In the genomic region with DNA sequence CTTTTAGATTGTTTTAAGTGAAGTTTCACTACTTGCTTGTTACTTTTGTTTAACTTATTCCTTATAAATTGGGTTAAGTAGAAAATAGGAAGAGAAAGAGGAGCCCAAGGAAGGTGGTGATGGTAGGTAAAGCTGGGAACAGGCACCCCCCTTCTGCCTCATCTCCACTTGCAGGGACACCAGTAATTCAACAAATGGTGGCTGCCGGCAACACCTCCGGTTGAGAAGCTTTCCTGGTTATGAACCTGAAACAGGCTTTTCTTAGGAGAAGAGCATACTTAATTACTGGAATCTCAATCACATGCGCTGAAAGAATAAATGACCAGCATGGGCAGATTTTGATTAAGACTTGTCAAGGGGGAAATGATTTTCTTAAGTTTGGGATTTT, we compare ENCODE assay signal across 11 cellular contexts.
DNase-seq lines count a peak whose midpoint lies in the region; ATAC-seq and TF ChIP-seq lines count a peak whose summit lies in the region.
"Had no signal": no experiment of that assay in that cellular context is flagged by ENCODE, and none has a peak within 500 bp of the region (broad histone marks: within the 10 kb centered on the region; RNA-seq: fewer than 3 reads in every experiment).

No MANE protein-coding gene starts in this region.

- H3K9me3 ChIP-seq in H9 (ENCODE audit: control insufficient read depth, low read depth, low read length) (no peaks in the 10 kb centered on the region), Panc1 (ENCODE audit: control insufficient read depth, insufficient read depth, low read depth, low read length) (no peaks in the 10 kb centered on the region), ectodermal cell (ENCODE audit: control insufficient read depth, low read length) (no peaks in the 10 kb centered on the region), trophoblast cell (ENCODE audit: insufficient read depth, low read depth, low read length) (no peaks in the 10 kb centered on the region)
- H3K9me3 ChIP-seq: gastrocnemius medialis had no signal

- no peaks in the 10 kb centered on the region for H4K20me1 ChIP-seq in H9 (ENCODE audit: control insufficient read depth, insufficient read depth, insufficient read length)

- peaks cover 61% of the 10 kb centered on the region in 2 experiments for H3K4me1 Mint-ChIP-seq in H9

- H3K79me1 ChIP-seq in H9 (ENCODE audit: insufficient read depth, low read depth, low read length, poor library complexity, severe bottlenecking), result no peaks in the 10 kb centered on the region
- peaks cover 18% of the 10 kb centered on the region for H3K79me1 ChIP-seq in trophoblast cell (ENCODE audit: low read length)

- H3K23ac ChIP-seq in H9 (ENCODE audit: insufficient read length, low read depth, low read length), result no peak overlapping the region
- no peak overlapping the region for H3K23ac ChIP-seq in trophoblast cell (ENCODE audit: low read length)

- TSS peak; percentile 98 for BruUV-seq in Panc1 (replicated peaks; lab: Mats Ljungman, UMichigan)

- CTCF ChIA-PET in Panc1 (lab: Charles Lee), result interaction anchor here (0.6 kb wide), 2 partner anchors 149 to 193 kb away, joined by 3 read pairs; no protein-coding TSS in a partner anchor

- H2BK12ac ChIP-seq in H9 (ENCODE audit: insufficient read length, low read depth, low read length), result peak overlapping the region; percentile 28
- peak overlapping the region; percentile 92 for H2BK12ac ChIP-seq in trophoblast cell (ENCODE audit: low read length)

- peak overlapping the region; percentile 89 for H3T11ph ChIP-seq in H9 (ENCODE audit: low read length)

- H3K14ac ChIP-seq in H9 (ENCODE audit: insufficient read depth, low read length), result no peak overlapping the region; the same call in 1 of the 2 replicates
- H3K14ac ChIP-seq in trophoblast cell (ENCODE audit: low read length), result peak overlapping the region; percentile 67

- peaks cover 20% of the 10 kb centered on the region for H3K4me1 ChIP-seq in H9 (ENCODE audit: insufficient read depth, low read length)
- peaks cover 82% of the 10 kb centered on the region for H3K4me1 ChIP-seq in Panc1 (ENCODE audit: control insufficient read depth, insufficient read depth, low read length)
- peaks cover 30% of the 10 kb centered on the region for H3K4me1 ChIP-seq in ectodermal cell (ENCODE audit: control insufficient read depth, insufficient read depth, low read length)
- H3K4me1 ChIP-seq in trophoblast cell (ENCODE audit: control insufficient read depth in 1 of 2, insufficient read depth in 2 of 2, low read length in 2 of 2), result peaks cover 12 to 16% of the 10 kb centered on the region in 2 experiments

- H4K91ac ChIP-seq in H9 (ENCODE audit: insufficient read length, low read depth, low read length), result no peak overlapping the region
- H4K91ac ChIP-seq in trophoblast cell (ENCODE audit: low read depth, low read length), result peak overlapping the region; percentile 71

- H2BK5ac ChIP-seq in H9 (ENCODE audit: insufficient read length, low read length) (no peak overlapping the region), trophoblast cell (ENCODE audit: low read depth, low read length, poor library complexity) (peak overlapping the region; percentile 28)

- H3K9me3 Mint-ChIP-seq in H9, result no peaks in the 10 kb centered on the region

- POLR2A ChIA-PET in Panc1 (lab: Charles Lee), result interaction anchor here (1.1 to 1.5 kb wide), 3 partner anchors 12 to 44 kb away, joined by 4 to 5 read pairs (median 4); no protein-coding TSS in a partner anchor

- H2BK15ac ChIP-seq in H9 (ENCODE audit: low read depth, low read length), result no peak overlapping the region

- no peaks in the 10 kb centered on the region for H3K23me2 ChIP-seq in H9 (ENCODE audit: insufficient read length, low read depth, low read length, poor library complexity, severe bottlenecking)

- H3K27me3 ChIP-seq in H9 (ENCODE audit: insufficient read depth, low read length) (no peaks in the 10 kb centered on the region), Panc1 (ENCODE audit: control insufficient read depth, insufficient read depth, low read length) (no peaks in the 10 kb centered on the region), ectodermal cell (ENCODE audit: control insufficient read depth, insufficient read depth, low read length, poor library complexity, severe bottlenecking) (no peaks in the 10 kb centered on the region), trophoblast cell (ENCODE audit: insufficient read depth, low read length) (no peaks in the 10 kb centered on the region)
- H3K27me3 ChIP-seq: gastrocnemius medialis had no signal

- in situ Hi-C loops in Panc1 (cut with HindIII; ENCODE audit: low pct_unique_long_range_greater_than_20kb, low sequenced_read_pairs), result no loop called here

- H4K5ac ChIP-seq in H9 (ENCODE audit: insufficient read length, low read depth, low read length), result no peak overlapping the region

- H3K36me3 ChIP-seq in Panc1 (ENCODE audit: control insufficient read depth, insufficient read depth, low read length), result no peaks in the 10 kb centered on the region
- no peaks in the 10 kb centered on the region for H3K36me3 ChIP-seq in ectodermal cell (ENCODE audit: control insufficient read depth, insufficient read depth, low read length)
- H3K36me3 ChIP-seq in trophoblast cell (ENCODE audit: control insufficient read depth in 1 of 2, insufficient read depth in 2 of 2, low read length in 2 of 2), result no peaks in the 10 kb centered on the region
- H3K36me3 ChIP-seq: gastrocnemius medialis had no signal

- peak overlapping the region in 1 of 2 experiments; percentile 62; a peak in 2 of 5 replicates for H3K4me3 Mint-ChIP-seq in H9

- H3K18ac ChIP-seq in H9 (ENCODE audit: insufficient read length, low read depth, low read length) (no peak overlapping the region), trophoblast cell (ENCODE audit: low read length) (no peak overlapping the region)

- H2BK120ac ChIP-seq in H9 (ENCODE audit: low read depth, low read length, poor library complexity, severe bottlenecking) (no peak overlapping the region), trophoblast cell (ENCODE audit: insufficient read depth, low read length, poor library complexity) (peak overlapping the region; percentile 90)

- peak overlapping the region; percentile 34 for H2AFZ ChIP-seq in H9 (ENCODE audit: low read length)
- H2AFZ ChIP-seq in trophoblast cell (ENCODE audit: insufficient read depth, low read length, poor library complexity), result no peak overlapping the region

- H4K12ac ChIP-seq in trophoblast cell (ENCODE audit: low read depth, low read length), result no peak overlapping the region

- H3K4ac ChIP-seq in H9 (ENCODE audit: low read depth, low read length) (no peak overlapping the region), trophoblast cell (ENCODE audit: low read depth, low read length) (no peak overlapping the region)

- intact Hi-C loops in Panc1 (cut with micrococcal nuclease; ENCODE audit: unreplicated experiment), result loop anchor here (10.0 kb wide), 1 partner anchor 162 kb away; no protein-coding TSS in a partner anchor

- H3K9ac ChIP-seq in H9 (ENCODE audit: extremely low read depth, insufficient read length, low read length), result peak overlapping the region; percentile 7
- H3K9ac ChIP-seq in trophoblast cell (ENCODE audit: low read length), result no peak overlapping the region

- DNase-seq in H9, result no peak
- DNase-seq in Panc1 (ENCODE audit: low read depth, low spot score), result peak; percentile 47
- no peak for DNase-seq in trophoblast cell
- DNase-seq in NCI-H1105 treated with DMSO at 0.1 percent for 48 hours (lab: John Stamatoyannopoulos, UW), result no peak
- no peak for DNase-seq in nucleus accumbens (lab: John Stamatoyannopoulos, UW)
- DNase-seq: gastrocnemius medialis, H7, NCI-H1436 had no signal

- H3K27ac Mint-ChIP-seq in H9, result peak overlapping the region; percentile 94 to 99 (median 96)

- no CpG with 5 or more reads among the region's 3 CpGs for WGBS in H9 (ENCODE audit: extremely low coverage, insufficient read length, low lambda C conversion rate)
- WGBS in ectodermal cell, 2 experiments, result 63 to 66% methylated on average over 3 of the region's 3 CpGs
- WGBS in trophoblast cell (ENCODE audit: extremely low coverage, insufficient coverage, insufficient read length), result no CpG with 5 or more reads among the region's 3 CpGs

- H3K4me3 ChIP-seq in Panc1 (ENCODE audit: low read depth in 2 of 2, low read length in 2 of 2) (peak overlapping the region in 1 of 2 experiments; percentile 12; a peak in 1 of 4 replicates), ectodermal cell (ENCODE audit: insufficient read depth, low read depth, low read length) (no peak overlapping the region), trophoblast cell (ENCODE audit: low read depth, low read length) (no peak overlapping the region)
- H3K4me3 ChIP-seq: gastrocnemius medialis had no signal

- no peak overlapping the region for H3K4me2 ChIP-seq in H9 (ENCODE audit: insufficient read depth, insufficient read length, low read length)
- no peak overlapping the region for H3K4me2 ChIP-seq in trophoblast cell (ENCODE audit: low read length)

- no peaks in the 10 kb centered on the region for H3K36me3 Mint-ChIP-seq in H9 (ENCODE audit: insufficient read depth in 1 of 3, low read depth in 3 of 3)

- H3K56ac ChIP-seq in H9 (ENCODE audit: insufficient read length, low read depth, low read length), result no peak overlapping the region

- no peak for ATAC-seq in Panc1
- no peak for ATAC-seq in HG03039 (IDR thresholded peaks at IDR 0.05; ENCODE audit: unreplicated experiment)
- ATAC-seq: gastrocnemius medialis, Right ventricle myocardium inferior had no signal

- H2BK20ac ChIP-seq in H9 (ENCODE audit: low read depth, low read length, poor library complexity, severe bottlenecking), result no peak overlapping the region

- TF ChIP-seq CTCF in H9 (conservative IDR thresholded peaks at IDR 0.05) (no peak), Panc1 (IDR thresholded peaks at IDR 0.05) (no peak)

- H3K79me2 ChIP-seq in H9 (ENCODE audit: insufficient read depth, low read length), result no peaks in the 10 kb centered on the region
- H3K79me2 ChIP-seq in trophoblast cell (ENCODE audit: control insufficient read depth, insufficient read depth, low read length, poor library complexity), result peaks cover 2% of the 10 kb centered on the region

- H2AK5ac ChIP-seq in H9 (ENCODE audit: insufficient read length, low read length) (no peak overlapping the region), trophoblast cell (ENCODE audit: low read length) (peak overlapping the region; percentile 85)

- H3K27me3 Mint-ChIP-seq in H9 (ENCODE audit: low read depth), result no peaks in the 10 kb centered on the region

- H4K8ac ChIP-seq in H9 (replicated peaks; ENCODE audit: insufficient read length, low read depth, low read length) (no peak overlapping the region), trophoblast cell (ENCODE audit: low read depth, low read length) (no peak overlapping the region)

- H3K27ac ChIP-seq in H9 (ENCODE audit: insufficient read length, low read depth, low read length) (peak overlapping the region; percentile 93), Panc1 (ENCODE audit: low read length) (peak overlapping the region; percentile 98), ectodermal cell (ENCODE audit: insufficient read depth, low read depth, low read length, poor library complexity, severe bottlenecking) (peak overlapping the region; percentile 56), trophoblast cell (ENCODE audit: low read depth, low read length) (no peak overlapping the region)
